In the genomic region with DNA sequence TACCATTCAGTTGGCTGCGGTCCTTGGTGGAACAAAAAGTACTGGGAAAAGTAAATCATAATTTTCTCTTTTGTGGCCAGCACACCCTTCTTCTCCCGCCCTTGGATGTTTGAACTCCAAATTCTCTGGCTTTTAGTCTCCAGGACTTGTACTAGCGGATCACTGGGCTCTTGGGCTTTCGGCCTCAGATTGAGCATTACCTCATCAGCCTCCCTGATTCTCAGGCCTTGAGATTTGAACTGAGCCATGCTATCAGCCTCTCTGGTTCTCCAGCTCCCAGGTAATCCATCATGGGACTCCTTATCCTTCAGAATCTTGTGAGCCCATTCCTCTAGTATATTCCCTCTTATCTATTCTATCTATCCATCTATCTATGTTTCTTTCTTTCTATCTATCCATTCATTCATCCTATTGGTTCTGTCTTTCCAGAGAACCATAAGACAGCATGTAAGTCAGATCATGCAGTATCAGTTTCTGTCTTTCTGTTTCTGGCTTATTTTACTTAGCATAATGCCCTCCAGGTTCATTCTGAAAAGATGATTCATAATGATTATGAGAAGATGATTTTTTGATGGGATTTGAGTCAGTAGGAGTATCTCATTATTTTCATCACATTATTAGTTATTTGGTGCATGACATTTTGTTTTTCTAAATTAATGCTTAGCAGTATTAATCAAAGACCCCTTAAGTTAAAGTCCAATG, we compare ENCODE assay signal across 1 cellular context.
TF ChIP-seq lines count a peak whose summit lies in the region.

No MANE protein-coding gene starts in this region.

TF ChIP-seq in GM23338, 12 proteins besides CTCF, POLR2A, EP300 and RAD21 (continued from another document):
- TF ChIP-seq ZNF462 (CRISPR knock-in tag; IDR thresholded peaks at IDR 0.05), result no peak
